In genomic region chr16:83781-84615, GRCh38 we compare ENCODE assay signal across 1 cellular context.
TF ChIP-seq lines count a peak whose summit lies in the region.

No MANE protein-coding gene starts in this region.

TF ChIP-seq in GM12878, 131 proteins besides CTCF, POLR2A, EP300 and RAD21:
- TF ChIP-seq HDGF (IDR thresholded peaks at IDR 0.05) (peak; percentile 62), BHLHE40 (IDR thresholded peaks at IDR 0.05; ENCODE audit: borderline replicate concordance in 1 of 2, low read depth in 2 of 2, low read length in 1 of 2) (no peak), MLLT1 (IDR thresholded peaks at IDR 0.05) (0 out of 2 replicates have a peak, but pooled peaks have one; percentile 30)
